Comparison of ENCODE assay signal across 36 cellular contexts in the genomic region with DNA sequence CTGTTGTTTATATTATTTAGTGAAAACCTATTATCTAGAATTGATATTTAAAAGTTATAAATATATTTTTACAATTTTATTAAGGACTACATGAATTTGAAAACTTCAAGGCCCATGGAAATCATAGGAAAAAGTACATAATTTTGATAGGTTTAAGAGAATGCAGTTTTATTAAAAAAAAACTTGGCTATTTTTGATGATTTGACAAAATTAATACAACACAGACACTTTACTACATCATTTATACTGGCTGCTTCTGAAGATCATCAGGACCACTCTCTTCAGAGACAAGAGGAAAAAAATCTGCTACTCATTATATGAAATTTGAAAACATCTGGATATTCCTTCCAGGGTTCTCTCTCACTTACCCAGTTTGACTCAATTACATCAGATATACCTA.
"Had no signal": no experiment of that assay in that cellular context is flagged by ENCODE, and none has a peak within 500 bp of the region (broad histone marks: within the 10 kb centered on the region; RNA-seq: fewer than 3 reads in every experiment).

No MANE protein-coding gene starts in this region.

- H3K4me1 ChIP-seq: adrenal gland, body of pancreas, breast epithelium had no signal

- DNase-seq: activated CD4-positive, alpha-beta memory T cell treated with anti-CD3 and anti-CD28 coated beads for 36 hours; activated CD4-positive, alpha-beta T cell treated with anti-CD3 and anti-CD28 coated beads for 1 hour; activated CD4-positive, alpha-beta T cell treated with anti-CD3 and anti-CD28 coated beads for 4 hours; activated CD4-positive, alpha-beta T cell treated with anti-CD3 and anti-CD28 coated beads, Interleukin-2, amount 10 ng/mL, durations not matched to agents 24 days and 14 days; activated CD4-positive, alpha-beta T cell treated with anti-CD3 and anti-CD28 coated beads, Interleukin-2, amount 50 U/mL, for 1 hour; activated CD4-positive, alpha-beta T cell treated with anti-CD3 and anti-CD28 coated beads, Interleukin-2, amount 50 U/mL, for 4 hours; activated CD4-positive, CD25-positive, alpha-beta regulatory T cell; activated CD8-positive, alpha-beta memory T cell treated with anti-CD3 and anti-CD28 coated beads, Interleukin-2, amount 50 U/mL, for 4 hours; activated CD8-positive, alpha-beta T cell treated with anti-CD3 and anti-CD28 coated beads for 36 hours; activated effector memory CD4-positive, alpha-beta T cell treated with anti-CD3 and anti-CD28 coated beads, Interleukin-2, amount 50 U/mL, for 16 hours; activated gamma-delta T cell treated with Interleukin-2 at 50 U/mL for 16 hours; activated naive CD4-positive, alpha-beta T cell; activated naive CD4-positive, alpha-beta T cell treated with anti-CD3 and anti-CD28 coated beads for 36 hours; activated naive CD4-positive, alpha-beta T cell treated with anti-CD3 and anti-CD28 coated beads, Interleukin-2, amount 50 U/mL, for 16 hours; activated naive CD8-positive, alpha-beta T cell treated with anti-CD3 and anti-CD28 coated beads for 36 hours; activated T-cell treated with anti-CD3 and anti-CD28 coated beads for 4 hours; activated T-cell treated with anti-CD3 and anti-CD28 coated beads, Interleukin-2, amount 50 U/mL, for 1 hour; activated T-cell treated with anti-CD3 and anti-CD28 coated beads, Interleukin-2, amount 50 U/mL, for 4 hours; activated T-cell treated with anti-CD3 and anti-CD28 coated beads, Interleukin-2, amount 50 U/mL, for 72 hours; adrenal gland; amniotic stem cell; aorta; body of pancreas; brain microvascular endothelial cell; central memory CD4-positive, alpha-beta T cell; T-helper 2 cell; T-helper 9 cell; WERI-Rb-1 had no signal

- H3K27ac Mint-ChIP-seq: activated CD4-positive, alpha-beta memory T cell treated with anti-CD3 and anti-CD28 coated beads for 36 hours; activated CD4-positive, alpha-beta T cell treated with anti-CD3 and anti-CD28 coated beads, Interleukin-2, amount 10 ng/mL, durations not matched to agents 24 days and 14 days; activated CD8-positive, alpha-beta T cell treated with anti-CD3 and anti-CD28 coated beads for 36 hours; activated naive CD4-positive, alpha-beta T cell treated with anti-CD3 and anti-CD28 coated beads for 36 hours; activated naive CD4-positive, alpha-beta T cell treated with anti-CD3 and anti-CD28 coated beads, Interleukin-2, amount 50 U/mL, for 72 hours; activated naive CD8-positive, alpha-beta T cell treated with anti-CD3 and anti-CD28 coated beads for 36 hours; activated T-cell treated with anti-CD3 and anti-CD28 coated beads, Interleukin-2, amount 50 U/mL, for 72 hours; activated T-helper 1 cell treated with anti-CD3 and anti-CD28 coated beads, Interleukin-12 subunit alpha, Interleukin-12 subunit beta, Interleukin-2, Interleukin-4 antibody, amounts not matched to agents 30 ng/mL and 10 ng/mL and 1 ng/mL, durations not matched to agents 14 hours and 24 hours and 36 hours; activated T-helper 17 cell treated with anti-CD3 and anti-CD28 coated beads, Interleukin-2, amount 50 U/mL, for 72 hours; T-helper 1 cell treated with Interleukin-12 subunit alpha and Interleukin-12 subunit beta and Interleukin-4 antibody, amounts not matched to agents 30 μg/mL and 1 μg/mL, for 36 hours; T-helper 2 cell treated with Interferon-gamma antibody and Interleukin-4, amounts not matched to agents 5 μg/mL and 100 μg/mL, for 36 hours; WTC11 had no signal

- H3K36me3 ChIP-seq: adrenal gland, brain microvascular endothelial cell, breast epithelium, WERI-Rb-1 had no signal

- H3K4me3 Mint-ChIP-seq: activated CD4-positive, alpha-beta memory T cell treated with anti-CD3 and anti-CD28 coated beads for 36 hours; activated CD4-positive, alpha-beta T cell treated with anti-CD3 and anti-CD28 coated beads, Interleukin-2, amount 10 ng/mL, durations not matched to agents 24 days and 14 days; activated CD8-positive, alpha-beta T cell treated with anti-CD3 and anti-CD28 coated beads for 36 hours; activated naive CD4-positive, alpha-beta T cell treated with anti-CD3 and anti-CD28 coated beads for 36 hours; activated naive CD8-positive, alpha-beta T cell treated with anti-CD3 and anti-CD28 coated beads for 36 hours; activated T-cell treated with anti-CD3 and anti-CD28 coated beads, Interleukin-2, amount 50 U/mL, for 4 hours; activated T-cell treated with anti-CD3 and anti-CD28 coated beads, Interleukin-2, amount 50 U/mL, for 72 hours; activated T-helper 1 cell treated with anti-CD3 and anti-CD28 coated beads, Interleukin-12 subunit alpha, Interleukin-12 subunit beta, Interleukin-2, Interleukin-4 antibody, amounts not matched to agents 30 ng/mL and 10 ng/mL and 1 ng/mL, durations not matched to agents 14 hours and 24 hours and 36 hours; activated T-helper 17 cell treated with anti-CD3 and anti-CD28 coated beads, Interleukin-2, amount 50 U/mL, for 72 hours; T-helper 1 cell treated with Interleukin-12 subunit alpha and Interleukin-12 subunit beta and Interleukin-4 antibody, amounts not matched to agents 30 μg/mL and 1 μg/mL, for 36 hours; T-helper 2 cell treated with Interferon-gamma antibody and Interleukin-4, amounts not matched to agents 5 μg/mL and 100 μg/mL, for 36 hours; WTC11 had no signal

- H3K36me3 Mint-ChIP-seq: activated CD4-positive, alpha-beta memory T cell treated with anti-CD3 and anti-CD28 coated beads for 36 hours; activated naive CD8-positive, alpha-beta T cell treated with anti-CD3 and anti-CD28 coated beads for 36 hours had no signal

- H3K27me3 ChIP-seq: adrenal gland, body of pancreas, brain microvascular endothelial cell, breast epithelium had no signal

- H3K27ac ChIP-seq: adrenal gland, body of pancreas, brain microvascular endothelial cell, breast epithelium, WERI-Rb-1 had no signal

- H3K4me1 Mint-ChIP-seq: activated CD4-positive, alpha-beta T cell treated with anti-CD3 and anti-CD28 coated beads, Interleukin-2, amount 10 ng/mL, durations not matched to agents 24 days and 14 days; activated naive CD8-positive, alpha-beta T cell treated with anti-CD3 and anti-CD28 coated beads for 36 hours; activated T-helper 17 cell treated with anti-CD3 and anti-CD28 coated beads, Interleukin-2, amount 50 U/mL, for 72 hours; WTC11 had no signal

- ATAC-seq: activated CD4-positive, CD25-positive, alpha-beta regulatory T cell treated with anti-CD3 and anti-CD28 coated beads, Interleukin-2, amount 50 U/mL, for 24 hours; activated CD8-positive, alpha-beta T cell treated with anti-CD3 and anti-CD28 coated beads for 36 hours; activated naive CD4-positive, alpha-beta T cell treated with anti-CD3 and anti-CD28 coated beads, Interleukin-2, amount 50 U/mL, for 72 hours; activated T-cell treated with anti-CD3 and anti-CD28 coated beads, Interleukin-2, amount 50 U/mL, for 4 hours; activated T-cell treated with anti-CD3 and anti-CD28 coated beads, Interleukin-2, amount 50 U/mL, for 72 hours; activated T-helper 17 cell treated with anti-CD3 and anti-CD28 coated beads, Interleukin-2, amount 50 U/mL, for 72 hours; body of pancreas; WTC11 had no signal

- H3K9me3 ChIP-seq: adrenal gland, body of pancreas had no signal

- H3K9me3 Mint-ChIP-seq: activated T-helper 1 cell treated with anti-CD3 and anti-CD28 coated beads, Interleukin-12 subunit alpha, Interleukin-12 subunit beta, Interleukin-2, Interleukin-4 antibody, amounts not matched to agents 30 ng/mL and 10 ng/mL and 1 ng/mL, durations not matched to agents 14 hours and 24 hours and 36 hours had no signal

- H3K27me3 Mint-ChIP-seq: activated CD4-positive, alpha-beta memory T cell treated with anti-CD3 and anti-CD28 coated beads for 36 hours; activated CD4-positive, alpha-beta T cell treated with anti-CD3 and anti-CD28 coated beads, Interleukin-2, amount 10 ng/mL, durations not matched to agents 24 days and 14 days; activated CD8-positive, alpha-beta T cell treated with anti-CD3 and anti-CD28 coated beads for 36 hours; activated naive CD8-positive, alpha-beta T cell treated with anti-CD3 and anti-CD28 coated beads for 36 hours; activated T-helper 17 cell treated with anti-CD3 and anti-CD28 coated beads, Interleukin-2, amount 50 U/mL, for 72 hours had no signal

- H3K4me3 ChIP-seq: adrenal gland, body of pancreas, breast epithelium had no signal
